33 cellular contexts compared by ENCODE assay signal in the genomic region with DNA sequence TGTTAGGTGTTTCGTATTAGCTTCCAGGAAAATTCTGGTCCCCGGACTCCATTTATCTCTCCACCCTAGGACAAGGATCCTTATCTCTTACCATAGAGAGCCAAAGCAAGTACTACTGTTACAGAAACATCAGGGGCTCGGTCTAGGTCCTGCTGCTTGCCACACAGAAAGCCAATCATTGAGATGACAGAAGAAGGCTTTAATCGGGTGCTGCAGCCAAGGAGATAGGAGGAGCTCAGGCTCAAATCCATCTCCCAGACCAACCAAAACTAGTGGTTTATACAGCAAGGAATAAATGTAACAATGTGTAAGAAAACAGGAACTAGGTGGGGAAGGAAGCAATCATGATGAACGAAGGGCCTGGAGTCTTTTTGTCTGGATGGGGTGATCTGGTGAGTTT.
"Had no signal": no experiment of that assay in that cellular context is flagged by ENCODE, and none has a peak within 500 bp of the region (broad histone marks: within the 10 kb centered on the region; RNA-seq: fewer than 3 reads in every experiment).

No MANE protein-coding gene starts in this region.

- H3K4me3 Mint-ChIP-seq: naive thymus-derived CD8-positive, alpha-beta T cell; natural killer cell treated with Interleukin-12 subunit alpha and Interleukin-12 subunit beta and Interleukin-15 and Interleukin-18, amount 100 ng/mL, for 72 hours; nephron progenitor cell; neural crest cell; stimulated activated memory B cell treated with anti-CD40 and anti-IgM and Interleukin-4, amounts not matched to agents 10 μg/mL and 1 μg/mL and 100 μg/mL, for 72 hours; stimulated activated naive CD8-positive, alpha-beta T cell treated with anti-CD3 and anti-CD28 coated beads, Interleukin-15, amount 100 ng/mL, for 72 hours; type B pancreatic cell had no signal

- DNase-seq: naive thymus-derived CD8-positive, alpha-beta T cell; nephron progenitor cell; nucleus accumbens; ovary; posterior cingulate gyrus; psoas muscle; right cardiac atrium; spleen; stimulated activated CD4-positive, alpha-beta T cell treated with anti-CD3 and anti-CD28 coated beads, Interleukin-12 subunit alpha, Interleukin-12 subunit beta, amount 100 ng/mL, for 4 hours; stimulated activated CD4-positive, alpha-beta T cell treated with anti-CD3 and anti-CD28 coated beads, Interleukin-1b, Interleukin-23, amount 100 ng/mL, for 48 hours; stimulated activated CD4-positive, alpha-beta T cell treated with anti-CD3 and anti-CD28 coated beads, Interleukin-4, amount 100 ng/mL, for 1 hour; stimulated activated CD4-positive, alpha-beta T cell treated with anti-CD3 and anti-CD28 coated beads, Interleukin-4, amount 100 ng/mL, for 4 hours; stimulated activated CD8-positive, alpha-beta memory T cell treated with anti-CD3 and anti-CD28 coated beads, Interleukin-4, amount 100 ng/mL, for 48 hours; stimulated activated naive CD4-positive, alpha-beta T cell; stimulated activated naive CD8-positive, alpha-beta T cell treated with anti-CD3 and anti-CD28 coated beads, Interleukin-15, amount 100 ng/mL, for 72 hours; stimulated activated naive CD8-positive, alpha-beta T cell treated with anti-CD3 and anti-CD28 coated beads, Interleukin-15, Interleukin-2, amounts not matched to agents 100 U/mL and 50 U/mL, for 24 hours; substantia nigra; testis; tibial artery; transverse colon; upper lobe of right lung; uterus had no signal

- H3K4me2 ChIP-seq: smooth muscle cell had no signal

- H3K27me3 ChIP-seq: neutrophil, ovary, suprapubic skin, testis, transverse colon, upper lobe of right lung, uterus had no signal

- H3K4me1 ChIP-seq: parathyroid adenoma, psoas muscle, spleen, testis, tibial artery, transverse colon, upper lobe of right lung, uterus had no signal

- H2AFZ ChIP-seq: parathyroid adenoma had no signal

- H3K36me3 Mint-ChIP-seq: natural killer cell treated with Interleukin-12 subunit alpha and Interleukin-12 subunit beta and Interleukin-15 and Interleukin-18, amount 100 ng/mL, for 72 hours; stimulated activated memory B cell treated with anti-CD40 and anti-IgM and Interleukin-4, amounts not matched to agents 10 μg/mL and 1 μg/mL and 100 μg/mL, for 72 hours; type B pancreatic cell had no signal

- H3K9me3 Mint-ChIP-seq: natural killer cell treated with Interleukin-12 subunit alpha and Interleukin-12 subunit beta and Interleukin-15 and Interleukin-18, amount 100 ng/mL, for 72 hours had no signal

- H3K36me3 ChIP-seq: neutrophil, ovary, spleen, suprapubic skin, tibial artery, transverse colon, upper lobe of right lung, uterus had no signal

- H3K4me3 ChIP-seq: ovary, psoas muscle, skin epidermis, smooth muscle cell, spleen, suprapubic skin, testis, tibial artery, transverse colon, upper lobe of right lung, uterus had no signal

- ATAC-seq: naive thymus-derived CD8-positive, alpha-beta T cell; natural killer cell treated with Interleukin-12 subunit alpha and Interleukin-12 subunit beta and Interleukin-15 and Interleukin-18, amount 100 ng/mL, for 72 hours; psoas muscle; right cardiac atrium; sciatic nerve; stimulated activated memory B cell treated with anti-CD40 and anti-IgM and Interleukin-4, amounts not matched to agents 10 μg/mL and 1 μg/mL and 100 μg/mL, for 72 hours; stimulated activated naive CD8-positive, alpha-beta T cell treated with anti-CD3 and anti-CD28 coated beads, Interleukin-15, amount 100 ng/mL, for 72 hours; stimulated activated naive CD8-positive, alpha-beta T cell treated with anti-CD3 and anti-CD28 coated beads, Interleukin-15, Interleukin-2, amounts not matched to agents 100 U/mL and 50 U/mL, for 24 hours; upper lobe of right lung had no signal

- H3K4me1 Mint-ChIP-seq: naive thymus-derived CD8-positive, alpha-beta T cell; nephron progenitor cell; neural crest cell; stimulated activated memory B cell treated with anti-CD40 and anti-IgM and Interleukin-4, amounts not matched to agents 10 μg/mL and 1 μg/mL and 100 μg/mL, for 72 hours; stimulated activated naive CD8-positive, alpha-beta T cell treated with anti-CD3 and anti-CD28 coated beads, Interleukin-15, amount 100 ng/mL, for 72 hours had no signal

- H3K27ac Mint-ChIP-seq: naive thymus-derived CD8-positive, alpha-beta T cell; natural killer cell treated with Interleukin-12 subunit alpha and Interleukin-12 subunit beta and Interleukin-15 and Interleukin-18, amount 100 ng/mL, for 72 hours; nephron progenitor cell; progenitor cell of endocrine pancreas; stimulated activated memory B cell treated with anti-CD40 and anti-IgM and Interleukin-4, amounts not matched to agents 10 μg/mL and 1 μg/mL and 100 μg/mL, for 72 hours; stimulated activated naive CD8-positive, alpha-beta T cell treated with anti-CD3 and anti-CD28 coated beads, Interleukin-15, amount 100 ng/mL, for 72 hours; type B pancreatic cell had no signal

- H3K9me3 ChIP-seq: neutrophil, ovary, psoas muscle, suprapubic skin, testis, tibial artery, transverse colon, upper lobe of right lung, uterus had no signal

- H3K27me3 Mint-ChIP-seq: progenitor cell of endocrine pancreas; stimulated activated naive CD8-positive, alpha-beta T cell treated with anti-CD3 and anti-CD28 coated beads, Interleukin-15, amount 100 ng/mL, for 72 hours had no signal

- H3K9ac ChIP-seq: parathyroid adenoma had no signal

- H3K27ac ChIP-seq: neutrophil, ovary, parathyroid adenoma, psoas muscle, skin epidermis, spleen, suprapubic skin, testis, tibial artery, transverse colon, upper lobe of right lung, uterus had no signal

- H3K79me2 ChIP-seq: parathyroid adenoma had no signal
